Comparison of ENCODE assay signal across 10 cellular contexts in genomic region chr22:41525450-41526225, GRCh38. TPM values are rescaled to one million over a fixed set of nuclear protein-coding genes. Genes with fewer than 3 reads are reported as not detected.
DNase-seq lines count a peak whose midpoint lies in the region; ATAC-seq and TF ChIP-seq lines count a peak whose summit lies in the region.
"Had no signal": no experiment of that assay in that cellular context is flagged by ENCODE, and none has a peak within 500 bp of the region (broad histone marks: within the 10 kb centered on the region; RNA-seq: fewer than 3 reads in every experiment).

No MANE protein-coding gene starts in this region.

- H3K27me3 Mint-ChIP-seq in CD4-positive, alpha-beta memory T cell, result no peaks in the 10 kb centered on the region
- no peaks in the 10 kb centered on the region for H3K27me3 Mint-ChIP-seq in effector memory CD8-positive, alpha-beta T cell

- no peak overlapping the region for H3K4me3 Mint-ChIP-seq in CD4-positive, alpha-beta memory T cell
- H3K4me3 Mint-ChIP-seq in effector memory CD8-positive, alpha-beta T cell, result peak overlapping the region in 1 of 2 donors; percentile 17

- no peak for DNase-seq in CD4-positive, alpha-beta memory T cell
- no peak for DNase-seq in Peyer's patch
- no peak for DNase-seq in effector memory CD8-positive, alpha-beta T cell
- no peak for DNase-seq in psoas muscle
- no peak for DNase-seq in NCI-H1694 treated with DMSO at 0.1 percent for 48 hours (lab: John Stamatoyannopoulos, UW)
- no peak for DNase-seq in CD1c-positive myeloid dendritic cell (ENCODE audit: extremely low spot score)
- DNase-seq: NCI-H1694 had no signal

- H3K4me1 Mint-ChIP-seq in CD4-positive, alpha-beta memory T cell, result peaks cover 4 to 25% (median 12%) of the 10 kb centered on the region in 4 donors
- peaks cover 0 to 19% of the 10 kb centered on the region in 2 donors for H3K4me1 Mint-ChIP-seq in effector memory CD8-positive, alpha-beta T cell (ENCODE audit: low read depth in 2 of 2)

- no peaks in the 10 kb centered on the region for H3K27me3 ChIP-seq in CD4-positive, alpha-beta memory T cell (ENCODE audit: insufficient read depth, low read length)
- H3K27me3 ChIP-seq in Peyer's patch (no peaks in the 10 kb centered on the region), psoas muscle (ENCODE audit: insufficient read depth in 3 of 3, low read length in 2 of 3) (no peaks in the 10 kb centered on the region)

- TF ChIP-seq CTCF in Peyer's patch (IDR thresholded peaks at IDR 0.05) (no peak), psoas muscle (IDR thresholded peaks at IDR 0.05) (no peak)

- no peaks in the 10 kb centered on the region for H3K9me3 Mint-ChIP-seq in CD4-positive, alpha-beta memory T cell
- no peaks in the 10 kb centered on the region for H3K9me3 Mint-ChIP-seq in effector memory CD8-positive, alpha-beta T cell

- peaks cover 15% of the 10 kb centered on the region for H3K4me1 ChIP-seq in CD4-positive, alpha-beta memory T cell (ENCODE audit: insufficient read depth, low read length)
- H3K4me1 ChIP-seq in Peyer's patch, result peaks cover 0 to 24% (median 8%) of the 10 kb centered on the region in 4 donors
- H3K4me1 ChIP-seq in psoas muscle, result peaks cover 27% of the 10 kb centered on the region

- POLR2A ChIA-PET in CD4-positive, alpha-beta memory T cell (lab: Charles Lee; ENCODE audit: partially characterized antibody), result interaction anchor here (0.8 to 4.8 kb wide), 5 partner anchors 57 to 144 kb away, joined by 3 to 34 read pairs (median 5); partner anchors contain the start of genes ACO2, PHF5A, TEF and TOB2

- H3K36me3 Mint-ChIP-seq in CD4-positive, alpha-beta memory T cell, result peaks cover 15 to 58% of the 10 kb centered on the region in 2 donors
- H3K36me3 Mint-ChIP-seq in effector memory CD8-positive, alpha-beta T cell (ENCODE audit: insufficient read depth), result peaks cover 37% of the 10 kb centered on the region

- no peak overlapping the region for H3K4me3 ChIP-seq in CD4-positive, alpha-beta memory T cell (ENCODE audit: low read length in 2 of 2)
- H3K4me3 ChIP-seq in Peyer's patch, result no peak overlapping the region
- no peak overlapping the region for H3K4me3 ChIP-seq in psoas muscle

- TF ChIP-seq POLR2A in Peyer's patch (IDR thresholded peaks at IDR 0.05), result no peak

- H3K36me3 ChIP-seq in CD4-positive, alpha-beta memory T cell (ENCODE audit: insufficient read depth, low read length), result peaks cover 47% of the 10 kb centered on the region
- H3K36me3 ChIP-seq in Peyer's patch, result peaks cover 0 to 96% (median 0%) of the 10 kb centered on the region in 3 donors
- H3K36me3 ChIP-seq in psoas muscle (ENCODE audit: insufficient read depth in 1 of 2, low read depth in 1 of 2), result peaks cover 20 to 95% of the 10 kb centered on the region in 2 donors

- peak overlapping the region in 4 of 7 donors; percentile 51 to 76 (median 68) for H3K27ac Mint-ChIP-seq in CD4-positive, alpha-beta memory T cell
- H3K27ac Mint-ChIP-seq in effector memory CD8-positive, alpha-beta T cell, result peak overlapping the region; percentile 79 to 84

- CTCF ChIA-PET in CD4-positive, alpha-beta memory T cell (lab: Charles Lee; ENCODE audit: partially characterized antibody), result interaction anchor here (1.4 to 7.7 kb wide), 3 partner anchors 8 to 125 kb away, joined by 4 to 124 read pairs (median 18); no protein-coding TSS in a partner anchor

- peak overlapping the region; percentile 54 for H3K27ac ChIP-seq in CD4-positive, alpha-beta memory T cell (ENCODE audit: low read depth, low read length)
- H3K27ac ChIP-seq in Peyer's patch, result peak overlapping the region; percentile 62 to 86 (median 70)
- H3K27ac ChIP-seq in psoas muscle, result peak overlapping the region; percentile 54

- H3K9me3 ChIP-seq in CD4-positive, alpha-beta memory T cell (ENCODE audit: control insufficient read depth in 1 of 2, low read length in 2 of 2), result no peaks in the 10 kb centered on the region
- H3K9me3 ChIP-seq in Peyer's patch, result no peaks in the 10 kb centered on the region
- no peaks in the 10 kb centered on the region for H3K9me3 ChIP-seq in psoas muscle

- intact Hi-C loops in CD4-positive, alpha-beta memory T cell (cut with micrococcal nuclease), result loop anchor here (1.0 kb wide), 1 partner anchor 122 kb away; no protein-coding TSS in a partner anchor
- intact Hi-C loops in psoas muscle (cut with DNase I), result loop anchor here in 1 of 2 donors (10.0 kb wide), 1 partner anchor 201 kb away; no protein-coding TSS in a partner anchor

- 69 to 82% (median 71%) methylated on average over 13 of the region's 13 CpGs for WGBS in psoas muscle, 3 donors

- no peak for ATAC-seq in effector memory CD8-positive, alpha-beta T cell (replicated peaks)
- peak in 2 of 4 donors; percentile 2 to 6 for ATAC-seq in psoas muscle
- no peak for ATAC-seq in GM19351 (IDR thresholded peaks at IDR 0.05; ENCODE audit: unreplicated experiment)
- no peak for ATAC-seq in GM18868 (IDR thresholded peaks at IDR 0.05; ENCODE audit: unreplicated experiment)

RNA-seq across cellular contexts. Expression of gene POLR3H, which starts 18.6 kb away (rescaled TPM):
- 10 to 100 TPM; 43.6 to 43.7 TPM for total RNA-seq in CD4-positive, alpha-beta memory T cell
- polyA plus RNA-seq in CD4-positive, alpha-beta memory T cell, result 10 to 100 TPM; 20.7 to 21.8 TPM
- total RNA-seq in Peyer's patch (10 to 100 TPM in 3 of 4 donors, 1 to 10 TPM in 1; 9.5 to 14.9 (median 13.0) TPM), psoas muscle (10 to 100 TPM; 13.1 to 23.2 (median 18.5) TPM)
- 10 to 100 TPM; 17.1 to 28.6 (median 17.2) TPM for polyA plus RNA-seq in psoas muscle

RNA-seq across cellular contexts. Expression of gene CSDC2, which starts 35.2 kb away (rescaled TPM):
- total RNA-seq in CD4-positive, alpha-beta memory T cell, result not detected
- polyA plus RNA-seq in CD4-positive, alpha-beta memory T cell, result not detected
- total RNA-seq in Peyer's patch (1 to 10 TPM in 1 of 4 donors, under 1 TPM in 1, not detected in 2; 0.80 to 1.5 TPM), psoas muscle (1 to 10 TPM in 1 of 4 donors, under 1 TPM in 3; 0.27 to 1.1 (median 0.77) TPM)
- polyA plus RNA-seq in psoas muscle, result under 1 TPM; 0.60 to 0.69 (median 0.66) TPM
- total RNA-seq: mononuclear cell had no signal

RNA-seq across cellular contexts. Expression of gene ACO2, which starts 56.7 kb away (rescaled TPM):
- total RNA-seq in CD4-positive, alpha-beta memory T cell, result 10 to 100 TPM; 64.8 to 65.0 TPM
- 10 to 100 TPM; 79.6 to 81.2 TPM for polyA plus RNA-seq in CD4-positive, alpha-beta memory T cell
- 100 to 1,000 TPM; 115 to 394 (median 356) TPM for total RNA-seq in Peyer's patch
- 100 to 1,000 TPM; 422 to 513 (median 474) TPM for total RNA-seq in psoas muscle
- polyA plus RNA-seq in psoas muscle, result 100 to 1,000 TPM; 346 to 459 (median 402) TPM

RNA-seq across cellular contexts. Expression of gene PHF5A, which starts 57.1 kb away (rescaled TPM):
- total RNA-seq in CD4-positive, alpha-beta memory T cell, result 10 to 100 TPM; 37.7 to 39.2 TPM
- polyA plus RNA-seq in CD4-positive, alpha-beta memory T cell, result 10 to 100 TPM; 19.7 to 31.6 TPM
- total RNA-seq in Peyer's patch (10 to 100 TPM; 20.6 to 31.3 (median 23.0) TPM), psoas muscle (10 to 100 TPM; 19.9 to 40.0 (median 23.4) TPM)
- 10 to 100 TPM; 34.3 to 79.2 (median 49.0) TPM for polyA plus RNA-seq in psoas muscle
